In the genomic region with DNA sequence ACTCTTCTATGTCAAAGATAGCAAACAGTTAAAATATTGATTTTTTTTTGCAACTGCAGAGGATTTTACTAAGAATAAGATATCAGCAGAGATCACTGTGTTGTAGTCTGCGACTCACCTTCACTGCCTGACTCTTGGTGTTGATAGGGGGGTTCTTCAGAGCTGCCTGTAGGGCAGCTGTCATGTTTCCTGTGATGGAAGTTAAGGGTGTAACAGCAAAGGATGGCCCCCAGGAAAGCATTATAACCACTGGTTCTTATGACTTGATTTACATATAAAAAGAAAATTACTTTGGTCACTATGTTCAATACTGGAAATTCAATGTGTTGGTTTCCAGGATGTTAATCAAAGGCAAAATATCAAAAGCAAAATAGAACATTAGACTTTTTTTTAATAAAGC, we compare ENCODE assay signal across 7 cellular contexts. TPM values are rescaled to one million over a fixed set of nuclear protein-coding genes. Genes with fewer than 3 reads are reported as not detected.
DNase-seq lines count a peak whose midpoint lies in the region; ATAC-seq, FAIRE-seq and TF ChIP-seq lines count a peak whose summit lies in the region.

No MANE protein-coding gene starts in this region.

- no peak for DNase-seq in GM19239 (ENCODE audit: insufficient read length, low spot score)
- no peak for DNase-seq in PC-3
- DNase-seq in epithelial cell of proximal tubule (ENCODE audit: low read depth): no peak
- DNase-seq in skeletal muscle cell (ENCODE audit: low read depth): no peak
- DNase-seq in NCI-H1436 (lab: John Stamatoyannopoulos, UW): no peak
- DNase-seq in lower leg skin (ENCODE audit: low spot score in 2 of 2): no peak

- POLR2A ChIA-PET in PC-3 (lab: Charles Lee; ENCODE audit: unreplicated experiment): no interaction called here

- H2AFZ ChIP-seq in PC-3 (ENCODE audit: low read length): no peak overlapping the region

- no peaks in the 10 kb centered on the region for H3K9me3 ChIP-seq in PC-3 (ENCODE audit: low read length)

- intact Hi-C loops in PC-3 (cut with micrococcal nuclease): no loop called here
- intact Hi-C loops in lower leg skin (cut with DNase I; ENCODE audit: low total_unique reads): no loop called here

- CTCF ChIA-PET in PC-3 (lab: Charles Lee): no interaction called here

- TF ChIP-seq CTCF in PC-3 (conservative IDR thresholded peaks at IDR 0.05; ENCODE audit: low read depth, low read length): no peak
- TF ChIP-seq CTCF in epithelial cell of proximal tubule (conservative IDR thresholded peaks at IDR 0.05; ENCODE audit: low read depth, low read length): no peak
- TF ChIP-seq CTCF in lower leg skin (IDR thresholded peaks at IDR 0.05): no peak

- H3K79me2 ChIP-seq in PC-3 (ENCODE audit: low read length): peaks cover 60% of the 10 kb centered on the region

- FAIRE-seq in GM19239 (lab: Jason Lieb, UNC): peak; percentile 35

- H3K9ac ChIP-seq in PC-3 (ENCODE audit: low read length): peak overlapping the region; percentile 31

- H3K4me3 ChIP-seq in PC-3 (ENCODE audit: low read length) (peak overlapping the region; percentile 93), epithelial cell of proximal tubule (ENCODE audit: low read depth, low read length) (peak overlapping the region; percentile 75), skeletal muscle cell (ENCODE audit: low read depth, low read length) (peak overlapping the region; percentile 82), lower leg skin (ENCODE audit: low read depth, poor library complexity, severe bottlenecking) (no peak overlapping the region)

- H3K4me1 ChIP-seq in PC-3 (ENCODE audit: insufficient read depth, low read length): peaks cover 38% of the 10 kb centered on the region

- 42 to 48% methylated on average over 1 of the region's 1 CpG for WGBS in lower leg skin, 2 donors

- peaks cover 26% of the 10 kb centered on the region for H3K36me3 ChIP-seq in PC-3 (ENCODE audit: low read depth, low read length)

- no TSS peak for BruUV-seq in PC-3 (replicated peaks; lab: Mats Ljungman, UMichigan)

- H3K9me2 ChIP-seq in PC-3 (replicated peaks; ENCODE audit: low read length): no peaks in the 10 kb centered on the region

- ATAC-seq in PC-3 (no peak), HG02763 (IDR thresholded peaks at IDR 0.05; ENCODE audit: unreplicated experiment) (no peak)

- peak overlapping the region; percentile 99 for H3K4me2 ChIP-seq in PC-3 (ENCODE audit: low read length)

- no peak overlapping the region for H3K27ac ChIP-seq in PC-3 (ENCODE audit: low read length)

- no peaks in the 10 kb centered on the region for H3F3A ChIP-seq in PC-3 (ENCODE audit: low read length, unreplicated experiment)

- peaks cover 8% of the 10 kb centered on the region for H4K20me1 ChIP-seq in PC-3 (ENCODE audit: low read length)

- H3K27me3 ChIP-seq in PC-3 (ENCODE audit: low read length): no peaks in the 10 kb centered on the region

- no peak for TF ChIP-seq POLR2A in lower leg skin (IDR thresholded peaks at IDR 0.05)

RNA-seq across cellular contexts. Expression of a gene that starts 2.6 kb away (rescaled TPM):
- total RNA-seq in PC-3 (2014; rRNA removed) (60.0 and 76.1 TPM in 2 replicates), epithelial cell of proximal tubule (94.4 and 127 TPM in 2 replicates), lower leg skin (10 to 100 TPM; 33.0 to 73.5 (median 68.2) TPM)

RNA-seq across cellular contexts. Expression of a gene that starts 20.2 kb away (rescaled TPM):
- total RNA-seq in PC-3 (2014; rRNA removed) (not detected in 2 replicates), epithelial cell of proximal tubule (not detected in 2 replicates), lower leg skin (not detected)

RNA-seq across cellular contexts. Expression of a gene that starts 42.7 kb away (rescaled TPM):
- total RNA-seq in PC-3 (2014; rRNA removed): 26.1 and 31.3 TPM in 2 replicates
- total RNA-seq in epithelial cell of proximal tubule: 25.6 and 32.0 TPM in 2 replicates
- total RNA-seq in lower leg skin: 10 to 100 TPM; 26.6 to 58.2 (median 33.4) TPM
